Comparison of ENCODE assay signal across 8 cellular contexts in the genomic region with DNA sequence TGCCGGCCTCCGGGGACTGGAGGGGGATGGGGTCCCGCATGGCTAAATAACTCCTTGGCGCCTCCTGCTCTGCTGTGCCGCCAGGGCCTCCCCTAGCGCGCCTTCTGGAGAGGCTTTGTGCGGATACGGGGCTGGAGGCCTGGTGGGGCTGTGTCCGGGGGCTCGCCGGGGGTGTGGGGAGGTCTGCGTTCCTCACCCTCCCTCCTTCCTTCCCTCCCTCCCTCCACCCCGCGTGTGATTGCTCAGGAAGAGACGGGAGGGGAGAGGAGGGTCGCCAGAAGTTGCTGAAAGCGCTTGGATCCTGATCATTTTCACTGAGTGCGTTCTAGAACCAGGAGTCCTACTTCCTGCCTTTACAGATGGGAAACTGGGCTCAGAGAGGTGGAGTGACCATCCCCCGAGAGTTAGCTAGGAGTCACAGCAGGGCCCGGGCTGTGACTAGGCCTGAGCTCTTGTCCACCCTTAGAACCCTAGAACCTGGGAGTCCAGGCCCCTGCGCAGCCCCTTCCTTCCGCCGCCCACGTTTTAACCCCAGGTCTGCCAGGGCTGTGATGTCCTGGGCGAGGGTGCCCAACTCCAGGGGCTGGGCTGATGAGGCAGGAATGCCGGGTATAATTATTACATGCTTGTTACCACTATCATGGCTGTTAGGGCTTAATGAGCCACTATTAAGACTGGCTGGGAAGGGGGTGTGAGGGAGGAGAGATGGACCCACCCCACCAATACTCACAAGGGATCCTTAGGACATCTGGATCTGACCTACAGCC. TPM values are rescaled to one million over a fixed set of nuclear protein-coding genes. Genes with fewer than 3 reads are reported as not detected.
DNase-seq lines count a peak whose midpoint lies in the region; ATAC-seq, FAIRE-seq and TF ChIP-seq lines count a peak whose summit lies in the region.

No MANE protein-coding gene starts in this region.

- H3K4me1 ChIP-seq in BLaER1 treated with 17β-estradiol and CSF1 and Interleukin-3, amounts not matched to agents 10 nM and 100 nM = peaks cover 51 to 67% (median 61%) of the 10 kb centered on the region in 10 experiments
- H3K4me1 ChIP-seq in PC-3 (ENCODE audit: insufficient read depth, low read length) (peaks cover 18% of the 10 kb centered on the region), mesenchymal stem cell (ENCODE audit: control insufficient read depth, insufficient read depth, low read depth, low read length) (peaks cover 28% of the 10 kb centered on the region), tibial artery (peaks cover 0 to 56% (median 32%) of the 10 kb centered on the region in 4 donors)

- CTCF ChIA-PET in PC-3 (lab: Charles Lee) = interaction anchor here (0.6 to 1.1 kb wide), 3 partner anchors 11 to 90 kb away, joined by 4 to 9 read pairs (median 4); no protein-coding TSS in a partner anchor

- peaks cover 33 to 41% (median 40%) of the 10 kb centered on the region in 11 experiments for H4K20me1 ChIP-seq in BLaER1 treated with 17β-estradiol and CSF1 and Interleukin-3, amounts not matched to agents 10 nM and 100 nM
- H4K20me1 ChIP-seq in PC-3 (ENCODE audit: low read length) = peaks cover 13% of the 10 kb centered on the region

- H2BK5ac ChIP-seq in mesenchymal stem cell (ENCODE audit: low read depth, low read length, poor library complexity, severe bottlenecking) = peak overlapping the region; percentile 90

- DNase-seq in PC-3 (peak; percentile 39), choroid plexus epithelial cell (ENCODE audit: low read depth) (no peak), mesenchymal stem cell (no peak), tibial artery (peak in 1 of 2 donors; percentile 85), hepatic stellate cell (ENCODE audit: low spot score) (no peak), D721Med (ENCODE audit: insufficient read length, low spot score) (no peak)

- peaks cover 14 to 20% (median 16%) of the 10 kb centered on the region in 11 experiments for H3K36me3 ChIP-seq in BLaER1 treated with 17β-estradiol and CSF1 and Interleukin-3, amounts not matched to agents 10 nM and 100 nM
- no peaks in the 10 kb centered on the region for H3K36me3 ChIP-seq in PC-3 (ENCODE audit: low read depth, low read length)
- peaks cover 14 to 18% of the 10 kb centered on the region in 2 experiments for H3K36me3 ChIP-seq in mesenchymal stem cell (ENCODE audit: control insufficient read depth in 1 of 2, insufficient read depth in 2 of 2, low read depth in 1 of 2, low read length in 2 of 2)
- peaks cover 16 to 19% (median 16%) of the 10 kb centered on the region in 3 donors for H3K36me3 ChIP-seq in tibial artery

- peaks cover 3% of the 10 kb centered on the region for H3K79me1 ChIP-seq in mesenchymal stem cell (replicated peaks; ENCODE audit: low read length, poor library complexity, severe bottlenecking)

- H3K23ac ChIP-seq in mesenchymal stem cell (ENCODE audit: low read length in 2 of 2) = peak overlapping the region in 1 of 2 experiments; percentile 87

- peak overlapping the region; percentile 93 to 99 (median 98) for H3K9ac ChIP-seq in BLaER1 treated with 17β-estradiol and CSF1 and Interleukin-3, amounts not matched to agents 10 nM and 100 nM
- H3K9ac ChIP-seq in PC-3 (ENCODE audit: low read length) (peak overlapping the region; percentile 93), mesenchymal stem cell (ENCODE audit: low read length) (peak overlapping the region; percentile 99)

- no peaks in the 10 kb centered on the region for H3K9me2 ChIP-seq in PC-3 (replicated peaks; ENCODE audit: low read length)

- no peaks in the 10 kb centered on the region for H3K9me3 ChIP-seq in BLaER1 treated with 17β-estradiol and CSF1 and Interleukin-3, amounts not matched to agents 10 nM and 100 nM (replicated peaks in 1 of 11)
- H3K9me3 ChIP-seq in PC-3 (ENCODE audit: low read length) = no peaks in the 10 kb centered on the region
- no peaks in the 10 kb centered on the region for H3K9me3 ChIP-seq in mesenchymal stem cell (ENCODE audit: control insufficient read depth, low read length)
- no peaks in the 10 kb centered on the region for H3K9me3 ChIP-seq in tibial artery

- peak overlapping the region; percentile 47 to 67 (median 58) for H3K4me3 ChIP-seq in BLaER1 treated with 17β-estradiol and CSF1 and Interleukin-3, amounts not matched to agents 10 nM and 100 nM
- H3K4me3 ChIP-seq in PC-3 (ENCODE audit: low read length) = peak overlapping the region; percentile 74
- peak overlapping the region; percentile 53 for H3K4me3 ChIP-seq in choroid plexus epithelial cell (ENCODE audit: low read depth, low read length)
- peak overlapping the region; percentile 34 to 77 for H3K4me3 ChIP-seq in mesenchymal stem cell (ENCODE audit: insufficient read depth in 1 of 2, low read depth in 1 of 2, low read length in 2 of 2)
- H3K4me3 ChIP-seq in tibial artery = peak overlapping the region; percentile 52 to 64

- H3K14ac ChIP-seq in mesenchymal stem cell (ENCODE audit: low read length in 2 of 2) = peak overlapping the region in 1 of 2 experiments; percentile 91

- peak overlapping the region; percentile 93 to 100 (median 98) for H3K27ac ChIP-seq in BLaER1 treated with 17β-estradiol and CSF1 and Interleukin-3, amounts not matched to agents 10 nM and 100 nM
- H3K27ac ChIP-seq in PC-3 (ENCODE audit: low read length) = peak overlapping the region; percentile 99
- H3K27ac ChIP-seq in mesenchymal stem cell (ENCODE audit: low read length, poor library complexity, severe bottlenecking) = peak overlapping the region; percentile 98
- peak overlapping the region; percentile 95 to 98 for H3K27ac ChIP-seq in tibial artery

- peak overlapping the region; percentile 83 to 94 for H3K18ac ChIP-seq in mesenchymal stem cell (ENCODE audit: low read depth in 1 of 2, low read length in 2 of 2)

- no peaks in the 10 kb centered on the region for H3F3A ChIP-seq in PC-3 (ENCODE audit: low read length, unreplicated experiment)

- POLR2A ChIA-PET in PC-3 (lab: Charles Lee; ENCODE audit: unreplicated experiment) = interaction anchor here (0.5 to 3.8 kb wide), 16 partner anchors 10 to 423 kb away, joined by 3 to 47 read pairs (median 5); a partner anchor contains a TSS

- intact Hi-C loops in PC-3 (cut with micrococcal nuclease) = no loop called here
- intact Hi-C loops in tibial artery (cut with DNase I; ENCODE audit: low total_unique reads) = no loop called here

- H4K8ac ChIP-seq in mesenchymal stem cell (ENCODE audit: low read length) = peak overlapping the region; percentile 92

- H3K4me2 ChIP-seq in BLaER1 treated with 17β-estradiol and CSF1 and Interleukin-3, amounts not matched to agents 10 nM and 100 nM = peak overlapping the region; percentile 81 to 98 (median 93)
- peak overlapping the region; percentile 98 for H3K4me2 ChIP-seq in PC-3 (ENCODE audit: low read length)
- peak overlapping the region; percentile 51 for H3K4me2 ChIP-seq in mesenchymal stem cell (ENCODE audit: low read length, poor library complexity, severe bottlenecking)

- peak overlapping the region; percentile 75 for H2AK5ac ChIP-seq in mesenchymal stem cell (ENCODE audit: low read length, severe bottlenecking)

- WGBS in mesenchymal stem cell = 6% methylated on average over 11 of the region's 27 CpGs

- peak overlapping the region; percentile 81 to 94 for H2BK12ac ChIP-seq in mesenchymal stem cell (ENCODE audit: low read length in 2 of 2)

- H2BK120ac ChIP-seq in mesenchymal stem cell (ENCODE audit: low read depth, low read length) = peak overlapping the region; percentile 86

- H3K79me2 ChIP-seq in PC-3 (ENCODE audit: low read length) = peaks cover 29% of the 10 kb centered on the region

- H2BK15ac ChIP-seq in mesenchymal stem cell (ENCODE audit: low read depth, poor library complexity, severe bottlenecking) = peak overlapping the region; percentile 97

- H4K91ac ChIP-seq in mesenchymal stem cell (ENCODE audit: low read length) = peak overlapping the region; percentile 85

- ATAC-seq in GM19395 (IDR thresholded peaks at IDR 0.05; ENCODE audit: unreplicated experiment) (peak; percentile 31), PC-3 (peak; percentile 44)

- TF ChIP-seq CTCF in PC-3 (conservative IDR thresholded peaks at IDR 0.05; ENCODE audit: low read depth, low read length) (no peak), choroid plexus epithelial cell (conservative IDR thresholded peaks at IDR 0.05; ENCODE audit: low read depth, low read length) (no peak), tibial artery (IDR thresholded peaks at IDR 0.05) (peak in 1 of 2 experiments; percentile 30), D721Med (IDR thresholded peaks at IDR 0.05; ENCODE audit: insufficient read depth, missing control alignments) (no peak)

- peak overlapping the region; percentile 69 to 94 for H3K4ac ChIP-seq in mesenchymal stem cell (ENCODE audit: low read depth in 1 of 2, low read length in 2 of 2)

- BruUV-seq in PC-3 (replicated peaks; lab: Mats Ljungman, UMichigan) = TSS peak; percentile 90

- H3K27me3 ChIP-seq in BLaER1 treated with 17β-estradiol and CSF1 and Interleukin-3, amounts not matched to agents 10 nM and 100 nM = no peaks in the 10 kb centered on the region
- H3K27me3 ChIP-seq in PC-3 (ENCODE audit: low read length) = no peaks in the 10 kb centered on the region
- H3K27me3 ChIP-seq in mesenchymal stem cell (ENCODE audit: control insufficient read depth in 1 of 2, insufficient read depth in 1 of 2, low read length in 2 of 2) = no peaks in the 10 kb centered on the region
- H3K27me3 ChIP-seq in tibial artery = no peaks in the 10 kb centered on the region

- H2AFZ ChIP-seq in PC-3 (ENCODE audit: low read length) = peak overlapping the region; percentile 75
- H2AFZ ChIP-seq in mesenchymal stem cell (ENCODE audit: low read depth, low read length) = peak overlapping the region; percentile 7

- FAIRE-seq in D721Med (lab: Jason Lieb, UNC) = no peak

RNA-seq across cellular contexts. Expression of a gene that starts 0.8 kb away (rescaled TPM):
- total RNA-seq in PC-3 (2014; rRNA removed) = 151 and 157 TPM in 2 replicates
- polyA plus RNA-seq in mesenchymal stem cell (2013, experiment 1 of 2) = 173 TPM
- 178 TPM for polyA plus RNA-seq in mesenchymal stem cell (2013, experiment 2 of 2)

RNA-seq across cellular contexts. Expression of a gene that starts 8.0 kb away (rescaled TPM):
- total RNA-seq in PC-3 (2014; rRNA removed) = 0.33 and 0.69 TPM in 2 replicates
- polyA plus RNA-seq in mesenchymal stem cell (2013, experiment 1 of 2) = 0.30 TPM
- 0.33 TPM for polyA plus RNA-seq in mesenchymal stem cell (2013, experiment 2 of 2)

RNA-seq across cellular contexts. Expression of a gene that starts 40.7 kb away (rescaled TPM):
- 713 and 856 TPM in 2 replicates for total RNA-seq in PC-3 (2014; rRNA removed)
- polyA plus RNA-seq in mesenchymal stem cell (2013, experiment 1 of 2) = 97.6 TPM
- polyA plus RNA-seq in mesenchymal stem cell (2013, experiment 2 of 2) = 98.6 TPM

RNA-seq across cellular contexts. Expression of a gene that starts 56.0 kb away (rescaled TPM):
- total RNA-seq in PC-3 (2014; rRNA removed) = 1.8 TPM in 1 of 2 replicates, not detected in the other
- 0.04 TPM for polyA plus RNA-seq in mesenchymal stem cell (2013, experiment 1 of 2)
- polyA plus RNA-seq in mesenchymal stem cell (2013, experiment 2 of 2) = not detected

RNA-seq across cellular contexts. Expression of a gene that starts 58.2 kb away (rescaled TPM):
- total RNA-seq in PC-3 (2014; rRNA removed) = 9.6 and 11.4 TPM in 2 replicates
- 69.3 TPM for polyA plus RNA-seq in mesenchymal stem cell (2013, experiment 1 of 2)
- polyA plus RNA-seq in mesenchymal stem cell (2013, experiment 2 of 2) = 64.4 TPM
